ENCODE assay signal across 3 cellular contexts in the genomic region with DNA sequence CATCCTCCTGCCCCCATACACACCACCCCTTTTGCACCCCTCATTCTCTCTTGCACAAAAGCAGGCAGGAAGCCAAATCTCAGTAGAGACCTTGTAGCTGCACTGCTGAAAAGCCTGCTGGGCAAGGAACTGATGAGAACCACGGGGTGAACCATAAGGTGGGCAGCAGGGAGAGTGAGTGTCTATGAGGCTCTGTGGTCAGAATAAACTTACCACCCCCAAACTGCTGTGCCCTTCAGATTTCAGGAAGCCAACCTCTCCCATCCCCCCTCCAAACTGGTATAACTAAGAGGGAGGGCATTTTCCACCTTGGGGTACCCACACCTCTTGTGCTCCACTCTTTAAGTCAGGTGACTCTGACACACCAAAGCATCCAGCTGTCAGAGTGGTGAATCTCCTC.
"Had no signal": no experiment of that assay in that cellular context is flagged by ENCODE, and none has a peak within 500 bp of the region (broad histone marks: within the 10 kb centered on the region; RNA-seq: fewer than 3 reads in every experiment).

No MANE protein-coding gene starts in this region.

- ATAC-seq: GM12878 had no signal

- DNase-seq: GDM1, GF-D8 had no signal

- H3K4me3 ChIP-seq: GM12878 had no signal
